8 cellular contexts compared by ENCODE assay signal in the genomic region with DNA sequence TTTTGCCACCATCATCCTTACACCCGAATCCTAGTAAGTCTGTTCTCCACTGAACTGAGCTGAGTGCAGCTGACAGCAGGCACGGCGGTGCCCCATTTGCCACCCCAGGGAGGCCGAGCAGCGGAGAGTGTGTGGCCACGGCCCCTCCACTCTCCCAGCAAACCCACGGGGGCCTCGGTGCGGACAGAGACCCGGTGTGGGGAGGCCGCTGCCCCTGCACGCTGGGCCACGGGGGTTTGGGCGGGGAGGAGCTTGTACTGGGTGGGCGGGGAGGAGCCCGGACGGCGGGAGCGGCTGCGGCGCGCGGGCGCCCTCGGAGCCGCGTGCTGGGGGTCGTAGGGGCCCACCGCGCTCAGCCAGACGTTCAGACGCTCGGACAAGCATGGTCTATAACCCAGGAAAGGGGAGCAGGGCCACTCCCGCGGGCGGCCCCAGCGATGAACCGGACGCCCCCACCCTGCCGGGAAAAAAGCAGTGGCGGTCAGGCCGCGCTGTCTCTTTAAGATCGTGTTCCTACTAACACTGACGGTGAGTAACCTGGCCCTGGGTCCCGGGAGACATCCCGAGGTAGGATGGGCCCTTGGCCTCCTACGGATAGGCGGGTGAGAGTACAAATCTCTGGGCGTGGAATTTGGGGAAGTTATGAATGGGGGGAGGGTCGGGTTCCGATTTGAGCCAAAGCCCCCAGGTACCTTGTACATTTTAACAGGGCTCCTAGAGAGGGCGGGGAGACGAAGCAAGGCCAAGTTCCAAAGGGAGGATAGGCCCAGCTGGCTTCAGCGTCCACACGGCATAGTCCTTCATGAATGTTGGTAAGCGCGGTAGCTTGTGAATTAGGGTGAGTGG. TPM values are rescaled to one million over a fixed set of nuclear protein-coding genes. Genes with fewer than 3 reads are reported as not detected.
DNase-seq lines count a peak whose midpoint lies in the region; ATAC-seq and TF ChIP-seq lines count a peak whose summit lies in the region.

A gene with protein sequence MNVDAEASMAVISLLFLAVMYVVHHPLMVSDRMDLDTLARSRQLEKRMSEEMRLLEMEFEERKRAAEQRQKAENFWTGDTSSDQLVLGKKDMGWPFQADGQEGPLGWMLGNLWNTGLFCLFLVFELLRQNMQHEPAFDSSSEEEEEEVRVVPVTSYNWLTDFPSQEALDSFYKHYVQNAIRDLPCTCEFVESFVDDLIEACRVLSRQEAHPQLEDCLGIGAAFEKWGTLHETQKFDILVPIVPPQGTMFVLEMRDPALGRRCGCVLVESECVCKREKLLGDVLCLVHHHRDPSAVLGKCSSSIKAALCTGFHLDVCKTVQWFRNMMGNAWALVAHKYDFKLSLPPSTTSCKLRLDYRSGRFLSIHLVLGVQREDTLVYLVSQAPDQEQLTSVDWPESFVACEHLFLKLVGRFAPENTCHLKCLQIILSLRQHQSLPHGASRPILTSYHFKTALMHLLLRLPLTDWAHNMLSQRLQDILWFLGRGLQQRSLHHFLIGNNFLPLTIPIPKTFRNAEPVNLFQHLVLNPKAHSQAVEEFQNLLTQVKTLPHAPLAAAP (plus strand): TSS at position 280 of the 846 bp plus-strand sequence. CDS start 523 bp downstream, at position 803.

- RAD21 ChIA-PET in HCT116 (lab: Charles Lee; ENCODE audit: low non-redundant PET in 1 of 2, low total read pairs in 2 of 2, uncharacterized antibody in 2 of 2, unreplicated experiment in 2 of 2): interaction anchor here in 1 of 2 experiments (1.0 kb wide), 1 partner anchor 10 kb away, joined by 4 read pairs; a partner anchor contains a TSS

- CTCF ChIA-PET in HCT116 (lab: Charles Lee): interaction anchor here (2.3 kb wide), 1 partner anchor 225 kb away, joined by 7 read pairs; no protein-coding TSS in a partner anchor
- CTCF ChIA-PET in activated B cell treated with CpG ODN at 0.5 μM for 24 hours (lab: Charles Lee): interaction anchor here (1.2 to 1.6 kb wide), 2 partner anchors 9 to 15 kb away, joined by 3 to 4 read pairs; no protein-coding TSS in a partner anchor

- H3K9me3 Mint-ChIP-seq in activated B cell treated with CpG ODN at 0.5 μM for 24 hours (no peaks in the 10 kb centered on the region), nephron progenitor cell (no peaks in the 10 kb centered on the region)

- H3K4me3 ChIP-seq in HCT116 (replicated peaks in 1 of 2; ENCODE audit: low read depth in 1 of 2, low read length in 2 of 2): peak within 1 kb of the TSS; percentile 72

- no peak for TF ChIP-seq RAD21 in HCT116 (IDR thresholded peaks at IDR 0.05; ENCODE audit: low read depth)

- DNase-seq in CD1c-positive myeloid dendritic cell (ENCODE audit: extremely low spot score) (peak; percentile 52), HCT116 (ENCODE audit: low read depth, low spot score) (no peak), activated B cell treated with CpG ODN at 0.5 μM for 24 hours (peak; percentile 46), erythroblast (lab: John Stamatoyannopoulos, UW) (peak; percentile 56 to 59), nephron progenitor cell (peak; percentile 66), NCI-H2107 treated with DMSO at 0.1 percent for 48 hours (lab: John Stamatoyannopoulos, UW; ENCODE audit: unreplicated experiment) (no peak), inferior parietal cortex (ENCODE audit: extremely low spot score) (no peak), LoVo (ENCODE audit: low spot score) (no peak)

- H3K79me2 ChIP-seq in HCT116 (ENCODE audit: insufficient read depth, low read length): peaks cover 23% of the 10 kb centered on the region; the same call in 1 of the 2 replicates

- POLR2A ChIA-PET in HCT116 (lab: Charles Lee) (interaction anchor here (0.6 to 1.5 kb wide), 4 partner anchors 9 to 168 kb away, joined by 3 to 8 read pairs (median 4); a partner anchor contains a TSS), activated B cell treated with CpG ODN at 0.5 μM for 24 hours (lab: Charles Lee) (interaction anchor here (0.6 to 9.0 kb wide), 7 partner anchors 10 to 229 kb away, joined by 3 to 115 read pairs (median 6); a partner anchor contains a TSS)

- TF ChIP-seq CTCF in HCT116 (IDR thresholded peaks at IDR 0.05 in 2 of 3, conservative IDR thresholded peaks at IDR 0.05 in 1 of 3; ENCODE audit: borderline replicate concordance in 1 of 3, insufficient read depth in 1 of 3, low read depth in 2 of 3, low read length in 2 of 3) (no peak), activated B cell treated with CpG ODN at 0.5 μM for 24 hours (IDR thresholded peaks at IDR 0.05) (no peak), nephron progenitor cell (IDR thresholded peaks at IDR 0.05) (no peak)

- H3K27me3 Mint-ChIP-seq in activated B cell treated with CpG ODN at 0.5 μM for 24 hours (no peaks in the 10 kb centered on the region), nephron progenitor cell (ENCODE audit: low read depth, poor library complexity) (peaks cover 62% of the 10 kb centered on the region)

- H3K9me2 ChIP-seq in HCT116 (ENCODE audit: insufficient read depth): no peaks in the 10 kb centered on the region

- H3K27ac ChIP-seq in HCT116 (ENCODE audit: low read depth, low read length): peak within 1 kb of the TSS; percentile 66

- H3K27ac Mint-ChIP-seq in activated B cell treated with CpG ODN at 0.5 μM for 24 hours: peak within 1 kb of the TSS; percentile 66
- peak within 1 kb of the TSS; percentile 68 for H3K27ac Mint-ChIP-seq in nephron progenitor cell

- H3K9ac ChIP-seq in HCT116 (ENCODE audit: low read length): peak within 1 kb of the TSS; percentile 76

- ATAC-seq in HCT116 (peak; percentile 69), activated B cell treated with CpG ODN at 0.5 μM for 24 hours (ENCODE audit: low read depth) (peak; percentile 18)

- H3K4me1 Mint-ChIP-seq in activated B cell treated with CpG ODN at 0.5 μM for 24 hours (peaks cover 43% of the 10 kb centered on the region), nephron progenitor cell (peaks cover 27% of the 10 kb centered on the region)

- peak within 1 kb of the TSS; percentile 85 for H3K4me3 Mint-ChIP-seq in activated B cell treated with CpG ODN at 0.5 μM for 24 hours
- H3K4me3 Mint-ChIP-seq in nephron progenitor cell: peak within 1 kb of the TSS; percentile 85

- no TSS peak for BruUV-seq in HCT116 (replicated peaks; lab: Mats Ljungman, UMichigan)

- H3K4me2 ChIP-seq in HCT116 (ENCODE audit: low read length): peak within 1 kb of the TSS; percentile 93

- H4K20me1 ChIP-seq in HCT116 (ENCODE audit: insufficient read depth): no peaks in the 10 kb centered on the region

- H3K36me3 ChIP-seq in HCT116 (ENCODE audit: control insufficient read depth in 1 of 2, insufficient read depth in 2 of 2, low read length in 2 of 2): peaks cover 3 to 23% of the 10 kb centered on the region in 2 experiments; a peak in 2 of 4 replicates

- no peaks in the 10 kb centered on the region for H3K9me3 ChIP-seq in HCT116 (ENCODE audit: control insufficient read depth in 1 of 2, insufficient read depth in 1 of 2, low read depth in 1 of 2, low read length in 2 of 2)

- intact Hi-C loops in HCT116 (cut with micrococcal nuclease): no loop called here
- intact Hi-C loops in activated B cell treated with CpG ODN at 0.5 μM for 24 hours (cut with micrococcal nuclease): loop anchor here (1.0 kb wide), 1 partner anchor 10 kb away; a partner anchor contains a TSS

- TF ChIP-seq POLR2A in HCT116 (IDR thresholded peaks at IDR 0.05; ENCODE audit: borderline replicate concordance, extremely low read depth, insufficient read depth, insufficient read length) (peak; percentile 40), erythroblast (IDR thresholded peaks at IDR 0.05; ENCODE audit: low read length) (no peak)

- H3K4me1 ChIP-seq in HCT116 (ENCODE audit: control insufficient read depth in 1 of 2, insufficient read depth in 2 of 2, low read length in 2 of 2): peaks cover 17 to 54% of the 10 kb centered on the region in 2 experiments

- no peaks in the 10 kb centered on the region for H3K27me3 ChIP-seq in HCT116 (ENCODE audit: insufficient read depth, low read length)

- peaks cover 14% of the 10 kb centered on the region for H3K36me3 Mint-ChIP-seq in activated B cell treated with CpG ODN at 0.5 μM for 24 hours (ENCODE audit: low read depth)
- peaks cover 25% of the 10 kb centered on the region for H3K36me3 Mint-ChIP-seq in nephron progenitor cell (ENCODE audit: low read depth)

- H2AFZ ChIP-seq in HCT116 (ENCODE audit: low read depth, low read length, poor library complexity, severe bottlenecking): peak within 1 kb of the TSS; percentile 71

TF ChIP-seq in HCT116, 20 proteins besides CTCF, POLR2A, EP300 and RAD21 (continues in another document):
- TF ChIP-seq SIN3A (IDR thresholded peaks at IDR 0.05; ENCODE audit: low read depth) (peak; percentile 45; the same call in 1 of the 2 replicates), EGR1 (IDR thresholded peaks at IDR 0.05; ENCODE audit: low read depth) (no peak), SP1 (IDR thresholded peaks at IDR 0.05; ENCODE audit: low read depth) (no peak), ZFX (IDR thresholded peaks at IDR 0.05) (peak; percentile 70), EZH2 (IDR thresholded peaks at IDR 0.05) (no peak), JUND (IDR thresholded peaks at IDR 0.05) (no peak), SRF (IDR thresholded peaks at IDR 0.05; ENCODE audit: low read depth) (no peak), EZH2phosphoT487 (IDR thresholded peaks at IDR 0.05; ENCODE audit: borderline replicate concordance) (no peak), TCF7L2 (IDR thresholded peaks at IDR 0.05; ENCODE audit: borderline replicate concordance, extremely low read depth, insufficient read depth, insufficient read length) (no peak), CBX3 (IDR thresholded peaks at IDR 0.05; ENCODE audit: low read depth) (no peak), POLR2AphosphoS5 (IDR thresholded peaks at IDR 0.05; ENCODE audit: low read depth, low read length) (peak; percentile 35; the same call in 1 of the 2 replicates), ZNF274 (IDR thresholded peaks at IDR 0.05; ENCODE audit: low read depth, low read length) (no peak), CEBPB (IDR thresholded peaks at IDR 0.05; ENCODE audit: low read depth) (no peak)
- TF ChIP-seq, protein P1, sequence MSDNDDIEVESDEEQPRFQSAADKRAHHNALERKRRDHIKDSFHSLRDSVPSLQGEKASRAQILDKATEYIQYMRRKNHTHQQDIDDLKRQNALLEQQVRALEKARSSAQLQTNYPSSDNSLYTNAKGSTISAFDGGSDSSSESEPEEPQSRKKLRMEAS (IDR thresholded peaks at IDR 0.05): peak; percentile 61

RNA-seq across cellular contexts. Expression of the gene that starts here (rescaled TPM):
- total RNA-seq in HCT116 (2021; ENCODE audit: unreplicated experiment): 12.4 TPM
- 6.4 and 7.3 TPM in 2 replicates for polyA plus RNA-seq in HCT116 (2012)
- total RNA-seq in activated B cell treated with CpG ODN at 0.5 μM for 24 hours: 2.7 and 4.4 TPM in 2 replicates

Comparison
In these comparisons a context has a peak if more than half of its experiments do, and no peak if none do; other contexts are left out.
1. DNase-seq: peak in CD1c-positive myeloid dendritic cell (single experiment), activated B cell treated with CpG ODN at 0.5 μM for 24 hours (single experiment), erythroblast (2 of 2) and nephron progenitor cell (single experiment); none in HCT116 (single experiment), NCI-H2107 treated with DMSO at 0.1 percent for 48 hours (single experiment), inferior parietal cortex (single experiment) and LoVo (single experiment).